Comparison of ENCODE assay signal across 7 cellular contexts in genomic region chr14:54773171-54774006, GRCh38.
DNase-seq lines count a peak whose midpoint lies in the region; ATAC-seq, FAIRE-seq and TF ChIP-seq lines count a peak whose summit lies in the region.

No MANE protein-coding gene starts in this region.

- peaks cover 50% of the 10 kb centered on the region for H3K4me1 Mint-ChIP-seq in activated B cell treated with CpG ODN at 0.5 μM for 24 hours
- H3K4me1 Mint-ChIP-seq in central memory CD8-positive, alpha-beta T cell, result peaks cover 31% of the 10 kb centered on the region

- POLR2A ChIA-PET in activated B cell treated with CpG ODN at 0.5 μM for 24 hours (lab: Charles Lee), result interaction anchor here (1.4 to 4.8 kb wide), 3 partner anchors 108 to 209 kb away, joined by 3 to 67 read pairs (median 10); partner anchors contain the start of gene SAMD4A

- DNase-seq in GM12891 (ENCODE audit: insufficient read length, low spot score) (peak; percentile 66), NCI-H2171 (lab: John Stamatoyannopoulos, UW) (peak; percentile 39), activated B cell treated with CpG ODN at 0.5 μM for 24 hours (no peak), kidney (peak; percentile 96)
- peak in 1 of 2 donors; percentile 34 for DNase-seq in central memory CD8-positive, alpha-beta T cell (ENCODE audit: low spot score in 2 of 2)
- peak; percentile 63 for DNase-seq in stimulated activated CD4-positive, alpha-beta T cell treated with anti-CD3 and anti-CD28 coated beads, Interleukin-12 subunit alpha, Interleukin-12 subunit beta, amount 100 ng/mL, for 4 hours

- peaks cover 0 to 3% of the 10 kb centered on the region in 2 donors for H3K36me3 ChIP-seq in kidney (ENCODE audit: control insufficient read depth in 1 of 2, insufficient read depth in 2 of 2, low read length in 2 of 2)

- peaks cover 5% of the 10 kb centered on the region for H3K36me3 Mint-ChIP-seq in activated B cell treated with CpG ODN at 0.5 μM for 24 hours (ENCODE audit: low read depth)
- peaks cover 1% of the 10 kb centered on the region for H3K36me3 Mint-ChIP-seq in central memory CD8-positive, alpha-beta T cell (ENCODE audit: insufficient read depth)

- no peak overlapping the region for H3K4me3 ChIP-seq in kidney (ENCODE audit: low read length in 2 of 2)

- FAIRE-seq in GM12891 (lab: Jason Lieb, UNC), result no peak
- peak; percentile 88 for FAIRE-seq in kidney (lab: Jason Lieb, UNC)

- peak overlapping the region; percentile 77 to 81 for H3K27ac ChIP-seq in kidney (ENCODE audit: low read depth in 2 of 2, low read length in 2 of 2)

- H3K4me1 ChIP-seq in kidney (ENCODE audit: control insufficient read depth in 1 of 2, insufficient read depth in 1 of 2, low read depth in 1 of 2, low read length in 2 of 2), result peaks cover 15 to 18% of the 10 kb centered on the region in 2 donors

- peak overlapping the region; percentile 32 for H3K4me3 Mint-ChIP-seq in activated B cell treated with CpG ODN at 0.5 μM for 24 hours
- H3K4me3 Mint-ChIP-seq in central memory CD8-positive, alpha-beta T cell, result peak overlapping the region; percentile 44

- no peaks in the 10 kb centered on the region for H3K9me3 Mint-ChIP-seq in activated B cell treated with CpG ODN at 0.5 μM for 24 hours
- H3K9me3 Mint-ChIP-seq in central memory CD8-positive, alpha-beta T cell, result no peaks in the 10 kb centered on the region

- ATAC-seq in HG02973 (IDR thresholded peaks at IDR 0.05; ENCODE audit: unreplicated experiment) (peak; percentile 52), activated B cell treated with CpG ODN at 0.5 μM for 24 hours (ENCODE audit: low read depth) (peak; percentile 32)
- peak; percentile 52 for ATAC-seq in central memory CD8-positive, alpha-beta T cell (replicated peaks; ENCODE audit: extremely low read depth, poor library complexity, severe bottlenecking)

- TF ChIP-seq CTCF in activated B cell treated with CpG ODN at 0.5 μM for 24 hours (IDR thresholded peaks at IDR 0.05), result no peak
- peak; percentile 69 for TF ChIP-seq CTCF in kidney (IDR thresholded peaks at IDR 0.05; ENCODE audit: borderline replicate concordance, extremely low read depth, insufficient read depth)

- TF ChIP-seq POLR2A in GM12891 (IDR thresholded peaks at IDR 0.05; ENCODE audit: low read depth, low read length), result no peak

- H3K27me3 Mint-ChIP-seq in activated B cell treated with CpG ODN at 0.5 μM for 24 hours, result no peaks in the 10 kb centered on the region
- peaks cover 45% of the 10 kb centered on the region for H3K27me3 Mint-ChIP-seq in central memory CD8-positive, alpha-beta T cell

- H3K9ac ChIP-seq in kidney (ENCODE audit: low read length in 2 of 2), result peak overlapping the region; percentile 38 to 68

- peak overlapping the region; percentile 62 for H3K27ac Mint-ChIP-seq in activated B cell treated with CpG ODN at 0.5 μM for 24 hours
- H3K27ac Mint-ChIP-seq in central memory CD8-positive, alpha-beta T cell (ENCODE audit: low read depth), result peak overlapping the region; percentile 48

- H3K9me3 ChIP-seq in kidney (ENCODE audit: control insufficient read depth in 1 of 2, low read length in 2 of 2), result no peaks in the 10 kb centered on the region

- intact Hi-C loops in activated B cell treated with CpG ODN at 0.5 μM for 24 hours (cut with micrococcal nuclease) (loop anchor here (1.0 to 10.0 kb wide), 9 partner anchors 43 to 501 kb away; partner anchors contain the start of genes CGRRF1, CNIH1, FBXO34 and GCH1), kidney (cut with DNase I) (no loop called here)

- CTCF ChIA-PET in activated B cell treated with CpG ODN at 0.5 μM for 24 hours (lab: Charles Lee), result interaction anchor here (0.6 to 5.8 kb wide), 23 partner anchors 9 to 285 kb away, joined by 3 to 78 read pairs (median 4); partner anchors contain the start of genes CGRRF1, GCH1, GMFB and SAMD4A

TF ChIP-seq in GM12891, 5 proteins besides CTCF, POLR2A, EP300 and RAD21:
- TF ChIP-seq TAF1 (IDR thresholded peaks at IDR 0.05; ENCODE audit: low read depth, low read length) (no peak), PAX5 (IDR thresholded peaks at IDR 0.05; ENCODE audit: insufficient read depth, low read length, severe bottlenecking) (no peak), POU2F2 (IDR thresholded peaks at IDR 0.05; ENCODE audit: low read depth, low read length) (no peak), POLR2AphosphoS5 (IDR thresholded peaks at IDR 0.05; ENCODE audit: low read depth, low read length) (no peak), SPI1 (IDR thresholded peaks at IDR 0.05; ENCODE audit: low read depth, low read length) (no peak)
